Comparison of ENCODE assay signal across 13 cellular contexts in the genomic region with DNA sequence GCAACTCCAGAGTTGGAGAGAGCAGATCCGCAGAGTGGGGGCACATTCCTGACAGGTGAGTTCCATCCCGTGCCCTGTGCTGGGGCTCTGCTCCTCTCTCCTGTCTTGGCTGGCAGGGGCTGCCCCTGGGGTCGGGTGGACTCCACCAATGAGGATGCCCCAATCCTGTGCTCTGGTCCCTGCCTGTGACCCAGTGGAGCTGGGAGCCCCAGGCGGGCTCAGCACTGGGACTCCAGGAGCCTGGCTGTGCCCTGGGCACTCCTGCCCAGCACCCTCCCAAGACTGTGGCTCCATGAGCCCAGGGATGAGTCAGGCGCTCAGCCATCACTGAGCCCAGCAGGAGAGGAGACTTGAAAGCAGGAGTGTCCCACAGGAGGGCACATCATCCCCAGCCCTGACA. TPM values are rescaled to one million over a fixed set of nuclear protein-coding genes. Genes with fewer than 3 reads are reported as not detected.
A peak's percentile ranks its signal among the peaks of the same experiment; 100 is the strongest.
DNase-seq lines count a peak whose midpoint lies in the region; ATAC-seq, FAIRE-seq and TF ChIP-seq lines count a peak whose summit lies in the region.
"Had no signal": no experiment of that assay in that cellular context is flagged by ENCODE, and none has a peak within 500 bp of the region (broad histone marks: within the 10 kb centered on the region; RNA-seq: fewer than 3 reads in every experiment).

No MANE protein-coding gene starts in this region.

- peak; percentile 77 for FAIRE-seq in RCC 7860 (lab: Jason Lieb, UNC)

- TF ChIP-seq POLR2A in gastroesophageal sphincter (IDR thresholded peaks at IDR 0.05) (no peak), gastrocnemius medialis (IDR thresholded peaks at IDR 0.05) (no peak)

- H3K27me3 Mint-ChIP-seq in activated CD4-positive, alpha-beta T cell treated with anti-CD3 and anti-CD28 coated beads for 36 hours = no peaks in the 10 kb centered on the region

- H3K4me1 Mint-ChIP-seq in activated CD4-positive, alpha-beta T cell treated with anti-CD3 and anti-CD28 coated beads for 36 hours = peaks cover 76% of the 10 kb centered on the region

- intact Hi-C loops in gastrocnemius medialis (cut with DNase I; ENCODE audit: low total_unique reads) = no loop called here
- intact Hi-C loops in aorta (cut with DNase I) = no loop called here
- intact Hi-C loops in activated CD4-positive, alpha-beta T cell treated with anti-CD3 and anti-CD28 coated beads for 36 hours (cut with DNase I, micrococcal nuclease) = no loop called here

- TF ChIP-seq CTCF in gastroesophageal sphincter (IDR thresholded peaks at IDR 0.05) = no peak
- no peak for TF ChIP-seq CTCF in gastrocnemius medialis (IDR thresholded peaks at IDR 0.05 in 4 of 5, conservative IDR thresholded peaks at IDR 0.05 in 1 of 5)

- peaks cover 30% of the 10 kb centered on the region for H3K36me3 Mint-ChIP-seq in activated CD4-positive, alpha-beta T cell treated with anti-CD3 and anti-CD28 coated beads for 36 hours (ENCODE audit: low read depth)

- no peak overlapping the region for H3K27ac Mint-ChIP-seq in activated CD4-positive, alpha-beta T cell treated with anti-CD3 and anti-CD28 coated beads for 36 hours
- H3K27ac Mint-ChIP-seq: T-helper 1 cell treated with Interleukin-12 subunit alpha and Interleukin-12 subunit beta and Interleukin-4 antibody, amounts not matched to agents 30 μg/mL and 1 μg/mL, for 36 hours had no signal

- ATAC-seq in gastroesophageal sphincter (no peak), gastrocnemius medialis (no peak), aorta (ENCODE audit: low FRiP score) (no peak)
- no peak for ATAC-seq in activated CD4-positive, alpha-beta T cell treated with anti-CD3 and anti-CD28 coated beads for 36 hours
- ATAC-seq: left colon had no signal

- DNase-seq in EH (ENCODE audit: low read depth) (peak; percentile 47), RCC 7860 (ENCODE audit: low spot score) (peak; percentile 79), gastrocnemius medialis (no peak), hippocampal formation (lab: John Stamatoyannopoulos, UW) (no peak), SKM-1 treated with dmso at 0.1 percent for 144 hours (lab: John Stamatoyannopoulos, UW; ENCODE audit: unreplicated experiment) (no peak), aorta (no peak)
- no peak for DNase-seq in activated CD4-positive, alpha-beta T cell treated with anti-CD3 and anti-CD28 coated beads for 36 hours
- DNase-seq: activated CD4-positive, alpha-beta T cell treated with anti-CD3 and anti-CD28 coated beads, Interleukin-2, amount 50 U/mL, for 1 hour; activated gamma-delta T cell treated with Interleukin-2 at 50 U/mL for 16 hours; left colon; NCI-H1048 had no signal

- H3K9me3 ChIP-seq in gastroesophageal sphincter (no peaks in the 10 kb centered on the region), gastrocnemius medialis (no peaks in the 10 kb centered on the region), aorta (ENCODE audit: control insufficient read depth, low read length) (no peaks in the 10 kb centered on the region)

- no peaks in the 10 kb centered on the region for H3K36me3 ChIP-seq in gastroesophageal sphincter
- no peaks in the 10 kb centered on the region for H3K36me3 ChIP-seq in gastrocnemius medialis
- no peaks in the 10 kb centered on the region for H3K36me3 ChIP-seq in aorta (ENCODE audit: control insufficient read depth in 1 of 2, insufficient read depth in 2 of 2, low read length in 1 of 2)

- H3K4me3 Mint-ChIP-seq in activated CD4-positive, alpha-beta T cell treated with anti-CD3 and anti-CD28 coated beads for 36 hours = no peak overlapping the region
- H3K4me3 Mint-ChIP-seq: T-helper 1 cell treated with Interleukin-12 subunit alpha and Interleukin-12 subunit beta and Interleukin-4 antibody, amounts not matched to agents 30 μg/mL and 1 μg/mL, for 36 hours had no signal

- peak overlapping the region in 3 of 4 donors; percentile 34 to 60 (median 47) for H3K27ac ChIP-seq in gastroesophageal sphincter
- peak overlapping the region in 3 of 4 donors; percentile 9 to 33 (median 18) for H3K27ac ChIP-seq in gastrocnemius medialis
- no peak overlapping the region for H3K27ac ChIP-seq in aorta (ENCODE audit: low read depth in 1 of 2, low read length in 2 of 2)

- TF ChIP-seq EP300 in gastroesophageal sphincter (IDR thresholded peaks at IDR 0.05) = no peak

- no peaks in the 10 kb centered on the region for H3K9me3 Mint-ChIP-seq in activated CD4-positive, alpha-beta T cell treated with anti-CD3 and anti-CD28 coated beads for 36 hours (ENCODE audit: low read depth)
- H3K9me3 Mint-ChIP-seq: T-helper 1 cell treated with Interleukin-12 subunit alpha and Interleukin-12 subunit beta and Interleukin-4 antibody, amounts not matched to agents 30 μg/mL and 1 μg/mL, for 36 hours had no signal

- CTCF ChIA-PET in activated CD4-positive, alpha-beta T cell treated with anti-CD3 and anti-CD28 coated beads for 36 hours (lab: Charles Lee) = interaction anchor here (1.3 kb wide), 1 partner anchor 19 kb away, joined by 3 read pairs; no protein-coding TSS in a partner anchor

- POLR2A ChIA-PET in activated CD4-positive, alpha-beta T cell treated with anti-CD3 and anti-CD28 coated beads for 36 hours (lab: Charles Lee) = no interaction called here

- in situ Hi-C loops in gastrocnemius medialis (cut with MboI; ENCODE audit: low sequenced_read_pairs in 4 of 4) = no loop called here

- H3K4me3 ChIP-seq in gastroesophageal sphincter (no peak overlapping the region), gastrocnemius medialis (no peak overlapping the region), aorta (ENCODE audit: low read length in 2 of 2) (no peak overlapping the region)

- peaks cover 0 to 41% (median 4%) of the 10 kb centered on the region in 3 donors for H3K4me1 ChIP-seq in gastroesophageal sphincter
- peaks cover 37 to 56% of the 10 kb centered on the region in 2 donors for H3K4me1 ChIP-seq in gastrocnemius medialis
- no peaks in the 10 kb centered on the region for H3K4me1 ChIP-seq in aorta (ENCODE audit: control insufficient read depth in 1 of 2, insufficient read depth in 2 of 2, low read length in 2 of 2)

- H3K27me3 ChIP-seq in gastroesophageal sphincter = no peaks in the 10 kb centered on the region
- no peaks in the 10 kb centered on the region for H3K27me3 ChIP-seq in gastrocnemius medialis
- H3K27me3 ChIP-seq in aorta (ENCODE audit: control insufficient read depth in 1 of 2, insufficient read depth in 2 of 2, low read length in 1 of 2) = no peaks in the 10 kb centered on the region

- WGBS in gastroesophageal sphincter (ENCODE audit: low coverage in 1 of 2), 2 donors = no CpG with 5 or more reads among the region's 5 CpGs
- WGBS in aorta, 2 donors = 95 to 96% methylated on average over 4 to 5 of the region's 5 CpGs

RNA-seq across cellular contexts. Expression of gene MBP, which starts 53.9 kb away (rescaled TPM):
- total RNA-seq in gastroesophageal sphincter = 10 to 100 TPM; 23.2 to 34.7 (median 28.2) TPM
- 10 to 100 TPM; 28.6 to 55.0 (median 50.4) TPM for total RNA-seq in gastrocnemius medialis
- total RNA-seq in aorta = 10 to 100 TPM; 43.8 to 62.7 TPM
- 1 to 10 TPM; 9.1 to 9.4 TPM for polyA plus RNA-seq in aorta
- 10 to 100 TPM; 47.0 to 65.7 TPM for total RNA-seq in activated CD4-positive, alpha-beta T cell treated with anti-CD3 and anti-CD28 coated beads for 36 hours

Comparison
In these comparisons a context has a peak if more than half of its experiments do, and no peak if none do; other contexts are left out.
1. DNase-seq: peak in EH (single experiment) and RCC 7860 (single experiment); none in gastrocnemius medialis (0 of 2), hippocampal formation (0 of 2), SKM-1 treated with dmso at 0.1 percent for 144 hours (single experiment), aorta (0 of 2) and activated CD4-positive, alpha-beta T cell treated with anti-CD3 and anti-CD28 coated beads for 36 hours (single experiment).
2. H3K27ac ChIP-seq: peak in gastroesophageal sphincter (3 of 4) and gastrocnemius medialis (3 of 4); none in aorta (0 of 2).